ENCODE assay signal across 10 cellular contexts in genomic region chr1:15384301-15384901, GRCh38. TPM values are rescaled to one million over a fixed set of nuclear protein-coding genes. Genes with fewer than 3 reads are reported as not detected.
DNase-seq lines count a peak whose midpoint lies in the region; ATAC-seq and TF ChIP-seq lines count a peak whose summit lies in the region.
"Had no signal": no experiment of that assay in that cellular context is flagged by ENCODE, and none has a peak within 500 bp of the region (broad histone marks: within the 10 kb centered on the region; RNA-seq: fewer than 3 reads in every experiment).

No MANE protein-coding gene starts in this region.

- H3K36me3 ChIP-seq in iPS-18a (ENCODE audit: control insufficient read depth, low read depth, low read length) (no peaks in the 10 kb centered on the region), left ventricle myocardium inferior (no peaks in the 10 kb centered on the region)

- DNase-seq in Ammon's horn (ENCODE audit: low spot score), result peak; percentile 87
- no peak for DNase-seq in stimulated activated naive CD8-positive, alpha-beta T cell treated with anti-CD3 and anti-CD28 coated beads, Interleukin-15, Interleukin-2, amounts not matched to agents 100 U/mL and 50 U/mL, for 24 hours
- DNase-seq in mesenteric fat pad (ENCODE audit: low spot score), result no peak
- no peak for DNase-seq in left ventricle myocardium inferior
- no peak for DNase-seq in stimulated activated CD4-positive, alpha-beta T cell treated with anti-CD3 and anti-CD28 coated beads, Interleukin-15, amount 100 ng/mL, for 24 hours

- H3K9me3 ChIP-seq in iPS-18a (ENCODE audit: control insufficient read depth, low read depth, low read length) (no peaks in the 10 kb centered on the region), left ventricle myocardium inferior (replicated peaks) (no peaks in the 10 kb centered on the region)

- TF ChIP-seq CTCF in left ventricle myocardium inferior (IDR thresholded peaks at IDR 0.05; ENCODE audit: borderline replicate concordance), result no peak

- peaks cover 79% of the 10 kb centered on the region for H3K27me3 ChIP-seq in iPS-18a (ENCODE audit: control insufficient read depth, insufficient read depth, low read length)
- peaks cover 51% of the 10 kb centered on the region for H3K27me3 ChIP-seq in left ventricle myocardium inferior (ENCODE audit: low read depth)

- peak overlapping the region; percentile 45 for H3K4me3 ChIP-seq in iPS-18a (ENCODE audit: low read length)
- no peak overlapping the region for H3K4me3 ChIP-seq in left ventricle myocardium inferior

- H3K27ac ChIP-seq in iPS-18a (ENCODE audit: low read length) (no peak overlapping the region), left ventricle myocardium inferior (replicated peaks) (no peak overlapping the region)
- H3K27ac ChIP-seq: parathyroid adenoma had no signal

- intact Hi-C loops in left ventricle myocardium inferior (cut with micrococcal nuclease), result no loop called here

- H3K4me1 ChIP-seq in iPS-18a (ENCODE audit: control insufficient read depth, low read depth, low read length) (peaks cover 40% of the 10 kb centered on the region), left ventricle myocardium inferior (peaks cover 5% of the 10 kb centered on the region)
- H3K4me1 ChIP-seq: parathyroid adenoma had no signal

- no peak overlapping the region for H3K9ac ChIP-seq in iPS-18a (ENCODE audit: low read length)
- H3K9ac ChIP-seq: parathyroid adenoma had no signal

- ATAC-seq in GM21367 (IDR thresholded peaks at IDR 0.05; ENCODE audit: unreplicated experiment) (peak; percentile 83), SK-N-SH treated with all-trans-retinoic acid at 6 μM for 48 hours (peak; percentile 33; the same call in 1 of the 3 replicates)
- ATAC-seq in stimulated activated naive CD8-positive, alpha-beta T cell treated with anti-CD3 and anti-CD28 coated beads, Interleukin-15, Interleukin-2, amounts not matched to agents 100 U/mL and 50 U/mL, for 24 hours, result no peak

TF ChIP-seq in SK-N-SH treated with all-trans-retinoic acid at 6 μM for 48 hours, 23 proteins besides CTCF, POLR2A, EP300 and RAD21:
- no peak for TF ChIP-seq ZNF70 (CRISPR knock-in tag; IDR thresholded peaks at IDR 0.05)
- no peak for TF ChIP-seq ARNTL (CRISPR knock-in tag; IDR thresholded peaks at IDR 0.05; ENCODE audit: borderline replicate concordance, low read depth)
- no peak for TF ChIP-seq POU6F1 (CRISPR knock-in tag; IDR thresholded peaks at IDR 0.05; ENCODE audit: borderline replicate concordance, low read depth)
- TF ChIP-seq OSR1 (CRISPR knock-in tag; IDR thresholded peaks at IDR 0.05), result no peak
- no peak for TF ChIP-seq ZC3H10 (CRISPR knock-in tag; IDR thresholded peaks at IDR 0.05)
- TF ChIP-seq PPARA (CRISPR knock-in tag; IDR thresholded peaks at IDR 0.05; ENCODE audit: borderline replicate concordance), result no peak
- no peak for TF ChIP-seq PATZ1 (CRISPR knock-in tag; IDR thresholded peaks at IDR 0.05; ENCODE audit: borderline replicate concordance)

RNA-seq across cellular contexts. Expression of gene EFHD2, which starts 25.3 kb away (rescaled TPM):
- 52.4 TPM for total RNA-seq in mesenteric fat pad
- 15.0 TPM for total RNA-seq in left ventricle myocardium inferior

RNA-seq across cellular contexts. Expression of gene CTRC, which starts 53.8 kb away (rescaled TPM):
- total RNA-seq in mesenteric fat pad, result 1.5 TPM
- not detected for total RNA-seq in left ventricle myocardium inferior
- total RNA-seq: chondrocyte had no signal
